18 cellular contexts compared by ENCODE assay signal in the genomic region with DNA sequence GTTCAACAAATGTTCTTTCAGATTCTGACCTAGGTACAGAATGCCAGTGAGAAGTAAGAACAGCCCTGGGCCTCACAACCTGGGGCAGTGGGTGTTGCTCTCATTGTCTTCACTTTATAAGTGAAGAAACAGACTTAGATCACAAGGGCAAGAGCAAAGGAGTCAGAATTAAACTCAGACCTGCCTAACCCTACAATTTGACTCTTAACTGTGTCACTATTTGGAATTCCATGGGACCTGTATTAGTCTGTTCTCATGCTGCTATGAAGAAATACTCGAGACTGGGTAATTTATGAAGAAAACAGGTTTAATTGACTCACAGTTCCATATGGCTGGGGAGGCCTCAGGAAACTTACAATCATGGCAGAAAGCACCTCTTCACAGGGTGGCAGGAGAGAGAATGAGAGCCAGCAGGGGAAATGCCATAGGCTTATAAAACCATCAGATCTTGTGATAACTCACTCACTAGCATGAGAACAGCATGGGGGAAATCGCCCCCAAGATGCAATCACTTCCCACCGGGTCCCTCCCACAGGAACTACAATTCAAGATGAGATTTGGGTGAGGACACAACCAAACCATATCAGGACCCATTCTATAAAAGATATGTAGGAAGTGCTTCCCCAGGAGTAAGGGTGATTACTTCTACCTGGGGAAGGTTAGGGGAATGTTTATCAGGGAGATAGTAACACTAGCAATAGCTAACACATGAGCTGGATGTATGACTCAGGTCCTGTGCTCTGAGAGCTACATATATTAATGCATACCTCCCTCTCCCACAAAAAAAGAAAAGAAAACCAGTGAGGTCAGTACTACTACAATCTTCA.
DNase-seq lines count a peak whose midpoint lies in the region; ATAC-seq, FAIRE-seq and TF ChIP-seq lines count a peak whose summit lies in the region.
"Had no signal": no experiment of that assay in that cellular context is flagged by ENCODE, and none has a peak within 500 bp of the region (broad histone marks: within the 10 kb centered on the region; RNA-seq: fewer than 3 reads in every experiment).

No MANE protein-coding gene starts in this region.

- H3K79me2 ChIP-seq in HepG2 (ENCODE audit: insufficient read depth, low read length) (no peaks in the 10 kb centered on the region), SK-N-SH (ENCODE audit: insufficient read depth) (no peaks in the 10 kb centered on the region)

- H4K20me1 ChIP-seq in HepG2 (ENCODE audit: insufficient read depth, low read length), result no peaks in the 10 kb centered on the region
- H4K20me1 ChIP-seq in SK-N-SH (ENCODE audit: insufficient read depth), result no peaks in the 10 kb centered on the region

- CTCF ChIA-PET in HepG2 (lab: Yijun Ruan, JAX; ENCODE audit: low intra/inter-chr PET ratio, low total read pairs) (no interaction called here), SK-N-SH (lab: Yijun Ruan, JAX) (interaction anchor here (1.3 kb wide), 1 partner anchor 10 kb away, joined by 4 read pairs; no protein-coding TSS in a partner anchor)
- CTCF ChIA-PET in activated CD4-positive, alpha-beta memory T cell treated with anti-CD3 and anti-CD28 coated beads, Interleukin-2, amount 10 ng/mL, durations not matched to agents 7 days and 5 days (lab: Charles Lee), result no interaction called here

- no peak overlapping the region for H3K27ac ChIP-seq in HepG2 (ENCODE audit: extremely low read length, insufficient read depth, low read length)
- H3K27ac ChIP-seq in right lobe of liver, result no peak overlapping the region
- peak overlapping the region in 1 of 2 experiments; percentile 93; a peak in 2 of 4 replicates for H3K27ac ChIP-seq in SK-N-SH (ENCODE audit: low read depth in 2 of 2, low read length in 1 of 2)

- H3K36me3 Mint-ChIP-seq in activated CD4-positive, alpha-beta memory T cell treated with anti-CD3 and anti-CD28 coated beads, Interleukin-2, amount 10 ng/mL, durations not matched to agents 7 days and 5 days (ENCODE audit: low read depth), result no peaks in the 10 kb centered on the region

- H3K4me1 Mint-ChIP-seq in activated CD4-positive, alpha-beta memory T cell treated with anti-CD3 and anti-CD28 coated beads, Interleukin-2, amount 10 ng/mL, durations not matched to agents 7 days and 5 days, result no peaks in the 10 kb centered on the region

- no peak for TF ChIP-seq EP300 in HepG2 (IDR thresholded peaks at IDR 0.05; ENCODE audit: low read depth in 2 of 2, low read length in 2 of 2)
- no peak for TF ChIP-seq EP300 in HepG2 (CRISPR knock-in tag; IDR thresholded peaks at IDR 0.05; ENCODE audit: borderline replicate concordance)
- peak in 1 of 2 experiments; percentile 87; a peak in 2 of 4 replicates for TF ChIP-seq EP300 in SK-N-SH (IDR thresholded peaks at IDR 0.05; ENCODE audit: borderline replicate concordance in 1 of 2, low read depth in 1 of 2, low read length in 1 of 2)

- TF ChIP-seq POLR2A in HepG2 (IDR thresholded peaks at IDR 0.05; ENCODE audit: insufficient read depth in 1 of 2, low read depth in 2 of 2, low read length in 2 of 2) (no peak), right lobe of liver (IDR thresholded peaks at IDR 0.05) (no peak)

- TF ChIP-seq CTCF in HepG2 (CRISPR knock-in tag; IDR thresholded peaks at IDR 0.05), result no peak
- TF ChIP-seq CTCF in right lobe of liver (IDR thresholded peaks at IDR 0.05), result no peak
- TF ChIP-seq CTCF in SK-N-SH (IDR thresholded peaks at IDR 0.05), result no peak
- no peak for TF ChIP-seq CTCF in fibroblast of mammary gland (conservative IDR thresholded peaks at IDR 0.05; ENCODE audit: control insufficient read depth, insufficient read depth, low read depth, low read length)

- no TSS peak for BruUV-seq in HepG2 (replicated peaks; lab: Mats Ljungman, UMichigan)

- TF ChIP-seq RAD21 in HepG2 (CRISPR knock-in tag; IDR thresholded peaks at IDR 0.05) (no peak), SK-N-SH (IDR thresholded peaks at IDR 0.05; ENCODE audit: low read length) (no peak)

- H3K4me1 ChIP-seq in HepG2 (ENCODE audit: insufficient read depth, low read length), result peaks cover 97% of the 10 kb centered on the region
- H3K4me1 ChIP-seq in right lobe of liver, result no peaks in the 10 kb centered on the region
- peaks cover 4 to 73% of the 10 kb centered on the region in 2 experiments; a peak in 3 of 4 replicates for H3K4me1 ChIP-seq in SK-N-SH (ENCODE audit: control insufficient read depth in 1 of 2, insufficient read depth in 2 of 2, low read depth in 1 of 2, low read length in 1 of 2)

- H3K27ac Mint-ChIP-seq in activated CD4-positive, alpha-beta memory T cell treated with anti-CD3 and anti-CD28 coated beads, Interleukin-2, amount 10 ng/mL, durations not matched to agents 7 days and 5 days, result no peak overlapping the region
- H3K27ac Mint-ChIP-seq: activated T-cell treated with anti-CD3 and anti-CD28 coated beads, Interleukin-2, amount 50 U/mL, for 72 hours; dendritic cell treated with granulocyte-macrophage colony-stimulating factor and Interleukin-4, amounts not matched to agents 40 ng/mL and 50 ng/mL, for 4 days; nephron progenitor cell had no signal

- H3K27me3 Mint-ChIP-seq in activated CD4-positive, alpha-beta memory T cell treated with anti-CD3 and anti-CD28 coated beads, Interleukin-2, amount 10 ng/mL, durations not matched to agents 7 days and 5 days, result no peaks in the 10 kb centered on the region
- H3K27me3 Mint-ChIP-seq: dendritic cell treated with granulocyte-macrophage colony-stimulating factor and Interleukin-4, amounts not matched to agents 40 ng/mL and 50 ng/mL, for 4 days had no signal

- ATAC-seq in HepG2 (no peak), right lobe of liver (no peak), HG02852 (IDR thresholded peaks at IDR 0.05; ENCODE audit: unreplicated experiment) (no peak), left colon (no peak)
- ATAC-seq: activated T-cell treated with anti-CD3 and anti-CD28 coated beads, Interleukin-2, amount 50 U/mL, for 72 hours had no signal

- H3K36me3 ChIP-seq in HepG2 (replicated peaks in 1 of 2; ENCODE audit: control insufficient read depth in 1 of 2, insufficient read depth in 2 of 2, low read length in 2 of 2), result peaks cover 0 to 6% of the 10 kb centered on the region in 2 experiments; a peak in 2 of 5 replicates
- no peaks in the 10 kb centered on the region for H3K36me3 ChIP-seq in right lobe of liver
- H3K36me3 ChIP-seq in SK-N-SH (replicated peaks in 1 of 2; ENCODE audit: control insufficient read depth in 1 of 2, insufficient read depth in 2 of 2, low read length in 1 of 2), result no peaks in the 10 kb centered on the region

- H3K27me3 ChIP-seq in HepG2 (ENCODE audit: control insufficient read depth in 1 of 2, insufficient read depth in 2 of 2, low read length in 2 of 2) (no peaks in the 10 kb centered on the region), right lobe of liver (no peaks in the 10 kb centered on the region), SK-N-SH (ENCODE audit: insufficient read depth) (no peaks in the 10 kb centered on the region)

- H3K4me3 Mint-ChIP-seq in activated CD4-positive, alpha-beta memory T cell treated with anti-CD3 and anti-CD28 coated beads, Interleukin-2, amount 10 ng/mL, durations not matched to agents 7 days and 5 days, result no peak overlapping the region
- H3K4me3 Mint-ChIP-seq: activated T-cell treated with anti-CD3 and anti-CD28 coated beads, Interleukin-2, amount 50 U/mL, for 72 hours; dendritic cell treated with granulocyte-macrophage colony-stimulating factor and Interleukin-4, amounts not matched to agents 40 ng/mL and 50 ng/mL, for 4 days; nephron progenitor cell had no signal

- peaks cover 4% of the 10 kb centered on the region for H3K9me3 Mint-ChIP-seq in activated CD4-positive, alpha-beta memory T cell treated with anti-CD3 and anti-CD28 coated beads, Interleukin-2, amount 10 ng/mL, durations not matched to agents 7 days and 5 days
- H3K9me3 Mint-ChIP-seq: dendritic cell treated with granulocyte-macrophage colony-stimulating factor and Interleukin-4, amounts not matched to agents 40 ng/mL and 50 ng/mL, for 4 days; nephron progenitor cell had no signal

- H3K4me3 ChIP-seq in HepG2 (replicated peaks in 1 of 3; ENCODE audit: insufficient read depth in 1 of 3, low read depth in 2 of 3, low read length in 3 of 3) (no peak overlapping the region), right lobe of liver (no peak overlapping the region), SK-N-SH (ENCODE audit: low read depth in 2 of 2, low read length in 1 of 2) (no peak overlapping the region), fibroblast of mammary gland (ENCODE audit: control insufficient read depth, low read depth, low read length) (no peak overlapping the region)

- FAIRE-seq in HepG2 (lab: Jason Lieb, UNC), result no peak

- no peak for DNase-seq in HepG2 (ENCODE audit: low spot score)
- no peak for DNase-seq in right lobe of liver
- no peak for DNase-seq in SK-N-SH
- DNase-seq in fibroblast of mammary gland (ENCODE audit: low read depth), result peak; percentile 65
- DNase-seq in activated CD4-positive, alpha-beta memory T cell treated with anti-CD3 and anti-CD28 coated beads, Interleukin-2, amount 10 ng/mL, durations not matched to agents 7 days and 5 days, result no peak
- no peak for DNase-seq in stimulated activated CD4-positive, alpha-beta T cell treated with anti-CD3 and anti-CD28 coated beads, Interleukin-12 subunit alpha, Interleukin-12 subunit beta, amount 100 ng/mL, for 4 hours
- DNase-seq in left colon, result no peak
- DNase-seq: 8988T; activated T-cell treated with anti-CD3 and anti-CD28 coated beads, Interleukin-2, amount 50 U/mL, for 72 hours; H7; Kasumi-1; NCI-H187 treated with DMSO at 0.1 percent for 48 hours; NCI-H69; nephron progenitor cell; RPMI8226; stimulated activated naive CD4-positive, alpha-beta T cell treated with Interleukin-2 at 50 U/mL for 16 hours had no signal

- H3K4me2 ChIP-seq in HepG2 (ENCODE audit: low read depth, low read length), result no peak overlapping the region
- peak overlapping the region; percentile 53 for H3K4me2 ChIP-seq in SK-N-SH

- in situ Hi-C loops in HepG2 (cut with HindIII; ENCODE audit: extremely low pct_ligation_motif_present, low pct_unique_long_range_greater_than_20kb), result no loop called here

- H3K9me3 ChIP-seq in HepG2 (ENCODE audit: low read length) (no peaks in the 10 kb centered on the region), right lobe of liver (no peaks in the 10 kb centered on the region), SK-N-SH (no peaks in the 10 kb centered on the region)

- POLR2A ChIA-PET in HepG2 (lab: Yijun Ruan, JAX) (interaction anchor here (0.6 to 1.5 kb wide), 4 partner anchors 9 to 467 kb away, joined by 3 to 10 read pairs (median 6); no protein-coding TSS in a partner anchor), SK-N-SH (lab: Yijun Ruan, JAX) (interaction anchor here (0.7 kb wide), 1 partner anchor 39 kb away, joined by 3 read pairs; no protein-coding TSS in a partner anchor)
- POLR2A ChIA-PET in activated CD4-positive, alpha-beta memory T cell treated with anti-CD3 and anti-CD28 coated beads, Interleukin-2, amount 10 ng/mL, durations not matched to agents 7 days and 5 days (lab: Charles Lee), result no interaction called here

- 100% methylated on average over 3 of the region's 3 CpGs for WGBS in HepG2 (ENCODE audit: low lambda C conversion rate)
- WGBS in right lobe of liver (ENCODE audit: insufficient coverage, low coverage, low lambda C conversion rate, missing lambda C conversion rate), result 54% methylated on average over 3 of the region's 3 CpGs
- WGBS in SK-N-SH (ENCODE audit: low lambda C conversion rate), result 21% methylated on average over 3 of the region's 3 CpGs

- H3K9me2 ChIP-seq in SK-N-SH, result no peaks in the 10 kb centered on the region

- peaks cover 40% of the 10 kb centered on the region for H3F3A ChIP-seq in SK-N-SH (replicated peaks; ENCODE audit: insufficient read depth)

- no peak overlapping the region for H2AFZ ChIP-seq in HepG2 (ENCODE audit: low read length)
- no peak overlapping the region for H2AFZ ChIP-seq in SK-N-SH (ENCODE audit: low read depth)

- intact Hi-C loops in HepG2 (cut with micrococcal nuclease; ENCODE audit: unreplicated experiment) (no loop called here), right lobe of liver (cut with DNase I) (no loop called here), left colon (cut with DNase I, micrococcal nuclease) (no loop called here)

- H3K9ac ChIP-seq in HepG2 (ENCODE audit: insufficient read depth, low read depth, low read length), result no peak overlapping the region
- H3K9ac ChIP-seq in SK-N-SH, result peak overlapping the region; percentile 59
